ENCODE assay signal across 12 cellular contexts in the genomic region with DNA sequence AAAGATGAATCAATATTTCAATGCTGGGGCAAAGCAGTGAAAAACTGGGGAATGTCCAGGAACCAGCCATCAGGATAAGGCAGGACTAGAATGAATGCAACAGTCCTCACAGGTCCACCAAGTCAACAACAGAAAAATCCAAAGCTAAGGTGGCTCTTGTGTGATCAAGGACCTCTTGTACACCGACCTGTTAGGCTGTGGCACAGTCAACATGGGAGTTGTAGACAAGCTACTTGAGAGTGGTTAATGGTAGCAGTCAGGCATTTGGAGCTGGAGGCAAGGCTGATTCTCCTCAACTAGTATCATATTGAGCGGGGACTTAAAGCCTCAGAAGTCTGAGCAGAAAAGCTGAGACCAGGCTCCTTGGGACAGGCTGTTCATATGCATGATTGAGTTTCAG. TPM values are rescaled to one million over a fixed set of nuclear protein-coding genes. Genes with fewer than 3 reads are reported as not detected.
DNase-seq lines count a peak whose midpoint lies in the region; ATAC-seq and TF ChIP-seq lines count a peak whose summit lies in the region.
"Had no signal": no experiment of that assay in that cellular context is flagged by ENCODE, and none has a peak within 500 bp of the region (broad histone marks: within the 10 kb centered on the region; RNA-seq: fewer than 3 reads in every experiment).

No MANE protein-coding gene starts in this region.

- H2AFZ ChIP-seq in osteoblast (ENCODE audit: low read length): no peak overlapping the region

- peaks cover 0 to 3% (median 0%) of the 10 kb centered on the region in 8 donors for H3K9me3 Mint-ChIP-seq in CD4-positive, alpha-beta memory T cell
- no peaks in the 10 kb centered on the region for H3K9me3 Mint-ChIP-seq in T-helper 2 cell treated with Interferon-gamma antibody and Interleukin-4, amounts not matched to agents 5 μg/mL and 100 μg/mL, for 36 hours
- no peaks in the 10 kb centered on the region for H3K9me3 Mint-ChIP-seq in memory B cell

- intact Hi-C loops in CD4-positive, alpha-beta memory T cell (cut with micrococcal nuclease): no loop called here
- intact Hi-C loops in esophagus squamous epithelium (cut with DNase I): no loop called here

- H3K27me3 Mint-ChIP-seq in CD4-positive, alpha-beta memory T cell: no peaks in the 10 kb centered on the region
- H3K27me3 Mint-ChIP-seq in T-helper 2 cell treated with Interferon-gamma antibody and Interleukin-4, amounts not matched to agents 5 μg/mL and 100 μg/mL, for 36 hours (ENCODE audit: low read depth): no peaks in the 10 kb centered on the region
- H3K27me3 Mint-ChIP-seq in memory B cell: no peaks in the 10 kb centered on the region

- POLR2A ChIA-PET in CD4-positive, alpha-beta memory T cell (lab: Charles Lee; ENCODE audit: partially characterized antibody): interaction anchor here (0.7 to 2.2 kb wide), 4 partner anchors 17 to 53 kb away, joined by 4 to 11 read pairs (median 5); partner anchors contain the start of gene LIG4

- 64 to 88% methylated on average over 2 of the region's 2 CpGs for WGBS in esophagus squamous epithelium, 2 donors

- no peak for TF ChIP-seq POLR2A in esophagus squamous epithelium (IDR thresholded peaks at IDR 0.05)

- peak in 1 of 5 donors; percentile 33 for DNase-seq in CD4-positive, alpha-beta memory T cell
- peak; percentile 4 for DNase-seq in T-helper 2 cell treated with Interferon-gamma antibody and Interleukin-4, amounts not matched to agents 5 μg/mL and 100 μg/mL, for 36 hours (ENCODE audit: low spot score)
- DNase-seq in memory B cell (ENCODE audit: low spot score in 2 of 2) (no peak), osteoblast (ENCODE audit: insufficient read length, low spot score, missing footprints) (no peak), mesenteric fat pad (ENCODE audit: low spot score) (no peak), esophagus squamous epithelium (lab: John Stamatoyannopoulos, UW) (no peak)
- DNase-seq: kidney, NCI-H1436 had no signal

- no peaks in the 10 kb centered on the region for H4K20me1 ChIP-seq in osteoblast (ENCODE audit: insufficient read depth, low read length)

- TF ChIP-seq CTCF in osteoblast (IDR thresholded peaks at IDR 0.05; ENCODE audit: extremely low read depth, low read depth, low read length) (no peak), esophagus squamous epithelium (IDR thresholded peaks at IDR 0.05) (no peak)

- no peak overlapping the region for H3K27ac ChIP-seq in CD4-positive, alpha-beta memory T cell (ENCODE audit: low read depth, low read length)
- H3K27ac ChIP-seq in osteoblast (ENCODE audit: low read depth, low read length): no peak overlapping the region
- peak overlapping the region in 2 of 4 donors; percentile 1 to 71 for H3K27ac ChIP-seq in esophagus squamous epithelium

- CTCF ChIA-PET in CD4-positive, alpha-beta memory T cell (lab: Charles Lee; ENCODE audit: partially characterized antibody): interaction anchor here (1.8 to 2.8 kb wide), 2 partner anchors 240 to 626 kb away, joined by 6 to 13 read pairs; no protein-coding TSS in a partner anchor

- no peaks in the 10 kb centered on the region for H3K9me3 ChIP-seq in CD4-positive, alpha-beta memory T cell (ENCODE audit: control insufficient read depth in 1 of 2, low read length in 2 of 2)
- no peaks in the 10 kb centered on the region for H3K9me3 ChIP-seq in osteoblast (ENCODE audit: low read depth, low read length)
- no peaks in the 10 kb centered on the region for H3K9me3 ChIP-seq in esophagus squamous epithelium
- H3K9me3 ChIP-seq: esophagus muscularis mucosa, suprapubic skin had no signal

- H3K27ac Mint-ChIP-seq in CD4-positive, alpha-beta memory T cell: peak overlapping the region; percentile 55 to 91 (median 88)
- H3K27ac Mint-ChIP-seq in T-helper 2 cell treated with Interferon-gamma antibody and Interleukin-4, amounts not matched to agents 5 μg/mL and 100 μg/mL, for 36 hours: no peak overlapping the region
- H3K27ac Mint-ChIP-seq in memory B cell: peak overlapping the region; percentile 88

- H3K27me3 ChIP-seq in CD4-positive, alpha-beta memory T cell (ENCODE audit: insufficient read depth, low read length): no peaks in the 10 kb centered on the region
- H3K27me3 ChIP-seq in osteoblast (ENCODE audit: insufficient read depth, low read length) (no peaks in the 10 kb centered on the region), esophagus squamous epithelium (no peaks in the 10 kb centered on the region)
- H3K27me3 ChIP-seq: esophagus muscularis mucosa, suprapubic skin had no signal

- ATAC-seq in GM21390 (IDR thresholded peaks at IDR 0.05; ENCODE audit: unreplicated experiment) (peak; percentile 21), memory B cell (ENCODE audit: low read depth) (no peak), SK-N-SH treated with all-trans-retinoic acid at 6 μM for 48 hours (no peak)

- peaks cover 31% of the 10 kb centered on the region for H3K4me1 ChIP-seq in CD4-positive, alpha-beta memory T cell (ENCODE audit: insufficient read depth, low read length)
- H3K4me1 ChIP-seq in osteoblast (ENCODE audit: insufficient read depth, low read length) (peaks cover 8% of the 10 kb centered on the region), esophagus squamous epithelium (peaks cover 0 to 20% (median 0%) of the 10 kb centered on the region in 3 donors)

- no peaks in the 10 kb centered on the region for H3K36me3 ChIP-seq in CD4-positive, alpha-beta memory T cell (ENCODE audit: insufficient read depth, low read length)
- H3K36me3 ChIP-seq in osteoblast (ENCODE audit: insufficient read depth, low read length) (no peaks in the 10 kb centered on the region), esophagus squamous epithelium (no peaks in the 10 kb centered on the region)
- H3K36me3 ChIP-seq: suprapubic skin had no signal

- H3K36me3 Mint-ChIP-seq in CD4-positive, alpha-beta memory T cell: peaks cover 2 to 3% of the 10 kb centered on the region in 2 donors
- no peaks in the 10 kb centered on the region for H3K36me3 Mint-ChIP-seq in T-helper 2 cell treated with Interferon-gamma antibody and Interleukin-4, amounts not matched to agents 5 μg/mL and 100 μg/mL, for 36 hours (ENCODE audit: low read depth)
- peaks cover 2% of the 10 kb centered on the region for H3K36me3 Mint-ChIP-seq in memory B cell

- H3K4me2 ChIP-seq in osteoblast (ENCODE audit: insufficient read depth, low read length): no peak overlapping the region

- peaks cover 32 to 69% (median 46%) of the 10 kb centered on the region in 4 donors for H3K4me1 Mint-ChIP-seq in CD4-positive, alpha-beta memory T cell
- H3K4me1 Mint-ChIP-seq in T-helper 2 cell treated with Interferon-gamma antibody and Interleukin-4, amounts not matched to agents 5 μg/mL and 100 μg/mL, for 36 hours (ENCODE audit: low read depth): peaks cover 32% of the 10 kb centered on the region
- H3K4me1 Mint-ChIP-seq in memory B cell: peaks cover 28% of the 10 kb centered on the region

- H3K4me3 ChIP-seq in CD4-positive, alpha-beta memory T cell (ENCODE audit: low read length in 2 of 2): no peak overlapping the region
- no peak overlapping the region for H3K4me3 ChIP-seq in osteoblast (ENCODE audit: insufficient read depth, low read length)
- no peak overlapping the region for H3K4me3 ChIP-seq in esophagus squamous epithelium

- H3K79me2 ChIP-seq in osteoblast (ENCODE audit: insufficient read depth, low read length): no peaks in the 10 kb centered on the region

- H3K4me3 Mint-ChIP-seq in CD4-positive, alpha-beta memory T cell: peak overlapping the region in 6 of 8 donors; percentile 5 to 55 (median 38)
- H3K4me3 Mint-ChIP-seq in T-helper 2 cell treated with Interferon-gamma antibody and Interleukin-4, amounts not matched to agents 5 μg/mL and 100 μg/mL, for 36 hours: no peak overlapping the region
- H3K4me3 Mint-ChIP-seq in memory B cell: no peak overlapping the region

TF ChIP-seq in SK-N-SH treated with all-trans-retinoic acid at 6 μM for 48 hours, 23 proteins besides CTCF, POLR2A, EP300 and RAD21:
- TF ChIP-seq TOX (CRISPR knock-in tag; IDR thresholded peaks at IDR 0.05; ENCODE audit: borderline replicate concordance) (no peak), ISL1 (CRISPR knock-in tag; IDR thresholded peaks at IDR 0.05) (no peak), ARNTL (CRISPR knock-in tag; IDR thresholded peaks at IDR 0.05; ENCODE audit: borderline replicate concordance, low read depth) (no peak), TCF4 (CRISPR knock-in tag; IDR thresholded peaks at IDR 0.05; ENCODE audit: borderline replicate concordance) (no peak), OSR1 (CRISPR knock-in tag; IDR thresholded peaks at IDR 0.05) (no peak)
- TF ChIP-seq, protein P1, sequence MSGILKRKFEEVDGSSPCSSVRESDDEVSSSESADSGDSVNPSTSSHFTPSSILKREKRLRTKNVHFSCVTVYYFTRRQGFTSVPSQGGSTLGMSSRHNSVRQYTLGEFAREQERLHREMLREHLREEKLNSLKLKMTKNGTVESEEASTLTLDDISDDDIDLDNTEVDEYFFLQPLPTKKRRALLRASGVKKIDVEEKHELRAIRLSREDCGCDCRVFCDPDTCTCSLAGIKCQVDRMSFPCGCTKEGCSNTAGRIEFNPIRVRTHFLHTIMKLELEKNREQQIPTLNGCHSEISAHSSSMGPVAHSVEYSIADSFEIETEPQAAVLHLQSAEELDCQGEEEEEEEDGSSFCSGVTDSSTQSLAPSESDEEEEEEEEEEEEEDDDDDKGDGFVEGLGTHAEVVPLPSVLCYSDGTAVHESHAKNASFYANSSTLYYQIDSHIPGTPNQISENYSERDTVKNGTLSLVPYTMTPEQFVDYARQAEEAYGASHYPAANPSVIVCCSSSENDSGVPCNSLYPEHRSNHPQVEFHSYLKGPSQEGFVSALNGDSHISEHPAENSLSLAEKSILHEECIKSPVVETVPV (CRISPR knock-in tag; IDR thresholded peaks at IDR 0.05): no peak

RNA-seq across cellular contexts. Expression of gene TNFSF13B, which starts 0.8 kb away (rescaled TPM):
- 10 to 100 TPM; 35.8 to 37.9 TPM for total RNA-seq in CD4-positive, alpha-beta memory T cell
- polyA plus RNA-seq in CD4-positive, alpha-beta memory T cell: 10 to 100 TPM; 44.8 to 54.6 TPM
- total RNA-seq in osteoblast (2.2 and 4.7 TPM in 2 replicates), mesenteric fat pad (7.0 TPM), esophagus squamous epithelium (1 to 10 TPM in 2 of 4 donors, under 1 TPM in 1, not detected in 1; 0.31 to 2.1 (median 1.6) TPM)

RNA-seq across cellular contexts. Expression of gene ABHD13, which starts 50.5 kb away (rescaled TPM):
- total RNA-seq in CD4-positive, alpha-beta memory T cell: 10 to 100 TPM; 22.9 to 23.2 TPM
- polyA plus RNA-seq in CD4-positive, alpha-beta memory T cell: 10 to 100 TPM; 13.4 to 15.8 TPM
- total RNA-seq in osteoblast (8.5 and 8.7 TPM in 2 replicates), mesenteric fat pad (8.5 TPM), esophagus squamous epithelium (10 to 100 TPM in 1 of 4 donors, 1 to 10 TPM in 3; 6.8 to 12.2 (median 8.4) TPM)

RNA-seq across cellular contexts. Expression of gene LIG4, which starts 53.4 kb away (rescaled TPM):
- total RNA-seq in CD4-positive, alpha-beta memory T cell: 10 to 100 TPM; 11.1 to 11.4 TPM
- 1 to 10 TPM; 2.7 to 6.6 TPM for polyA plus RNA-seq in CD4-positive, alpha-beta memory T cell
- 8.0 and 10.1 TPM in 2 replicates for total RNA-seq in osteoblast
- total RNA-seq in mesenteric fat pad: 12.3 TPM
- 1 to 10 TPM; 5.9 to 9.4 (median 7.8) TPM for total RNA-seq in esophagus squamous epithelium

Comparison
In these comparisons a context has a peak if more than half of its experiments do, and no peak if none do; other contexts are left out.
1. H3K4me3 Mint-ChIP-seq: peak in CD4-positive, alpha-beta memory T cell (6 of 8); none in T-helper 2 cell treated with Interferon-gamma antibody and Interleukin-4, amounts not matched to agents 5 μg/mL and 100 μg/mL, for 36 hours (single experiment) and memory B cell (single experiment).